10 cellular contexts compared by ENCODE assay signal in the genomic region with DNA sequence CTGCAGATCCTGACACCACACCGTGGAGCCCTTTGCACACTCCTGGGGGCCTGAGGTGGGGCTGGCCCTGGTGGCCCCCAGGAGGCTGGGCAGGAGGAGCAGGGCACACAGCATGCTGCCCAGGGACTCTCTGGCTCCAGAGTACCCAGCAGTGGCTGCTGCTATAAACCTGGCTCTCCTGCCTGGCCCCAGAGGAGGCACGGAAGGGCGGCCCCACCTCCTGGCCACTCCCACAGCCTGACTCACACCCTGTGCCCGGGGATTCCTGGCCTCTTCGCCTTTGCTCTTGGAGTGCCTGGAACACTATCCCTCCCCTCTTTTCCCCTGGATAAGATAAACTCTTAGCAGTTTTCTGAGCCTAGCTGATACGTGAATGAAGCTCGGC. TPM values are rescaled to one million over a fixed set of nuclear protein-coding genes. Genes with fewer than 3 reads are reported as not detected.
A peak's percentile ranks its signal among the peaks of the same experiment; 100 is the strongest.
DNase-seq lines count a peak whose midpoint lies in the region; TF ChIP-seq lines count a peak whose summit lies in the region.
"Had no signal": no experiment of that assay in that cellular context is flagged by ENCODE, and none has a peak within 500 bp of the region (broad histone marks: within the 10 kb centered on the region; RNA-seq: fewer than 3 reads in every experiment).

A gene with protein sequence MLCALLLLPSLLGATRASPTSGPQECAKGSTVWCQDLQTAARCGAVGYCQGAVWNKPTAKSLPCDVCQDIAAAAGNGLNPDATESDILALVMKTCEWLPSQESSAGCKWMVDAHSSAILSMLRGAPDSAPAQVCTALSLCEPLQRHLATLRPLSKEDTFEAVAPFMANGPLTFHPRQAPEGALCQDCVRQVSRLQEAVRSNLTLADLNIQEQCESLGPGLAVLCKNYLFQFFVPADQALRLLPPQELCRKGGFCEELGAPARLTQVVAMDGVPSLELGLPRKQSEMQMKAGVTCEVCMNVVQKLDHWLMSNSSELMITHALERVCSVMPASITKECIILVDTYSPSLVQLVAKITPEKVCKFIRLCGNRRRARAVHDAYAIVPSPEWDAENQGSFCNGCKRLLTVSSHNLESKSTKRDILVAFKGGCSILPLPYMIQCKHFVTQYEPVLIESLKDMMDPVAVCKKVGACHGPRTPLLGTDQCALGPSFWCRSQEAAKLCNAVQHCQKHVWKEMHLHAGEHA (minus strand): TSS at position 165 of the 385 bp plus-strand sequence. CDS start 51 bp downstream, at position 114.

- peaks cover 11% of the 10 kb centered on the region for H3K9me3 Mint-ChIP-seq in glutamatergic neuron (ENCODE audit: unreplicated experiment)
- H3K9me3 Mint-ChIP-seq: T-helper 1 cell treated with Interleukin-12 subunit alpha and Interleukin-12 subunit beta and Interleukin-4 antibody, amounts not matched to agents 30 μg/mL and 1 μg/mL, for 36 hours had no signal

- DNase-seq in H7 (peak; percentile 93), NCI-H510A (lab: John Stamatoyannopoulos, UW) (peak; percentile 52), cardiac muscle cell (ENCODE audit: low read depth in 1 of 2, low spot score in 1 of 2) (peak; percentile 81 to 82), renal cortical epithelial cell (ENCODE audit: low read depth) (peak; percentile 11), activated T-cell treated with anti-CD3 and anti-CD28 coated beads for 4 hours (no peak), glutamatergic neuron (no peak), occipital lobe (lab: John Stamatoyannopoulos, UW) (no peak)

- H3K9me3 ChIP-seq in cardiac muscle cell (ENCODE audit: low read depth) = no peaks in the 10 kb centered on the region

- no peak within 1 kb of the TSS for H3K4me3 Mint-ChIP-seq in glutamatergic neuron (ENCODE audit: unreplicated experiment)
- H3K4me3 Mint-ChIP-seq: brain; memory B cell; T-helper 1 cell treated with Interleukin-12 subunit alpha and Interleukin-12 subunit beta and Interleukin-4 antibody, amounts not matched to agents 30 μg/mL and 1 μg/mL, for 36 hours had no signal

- H3K36me3 ChIP-seq in H7 (replicated peaks; ENCODE audit: control insufficient read depth, insufficient read depth, low read length) (no peaks in the 10 kb centered on the region), cardiac muscle cell (no peaks in the 10 kb centered on the region)

- peaks cover 6% of the 10 kb centered on the region for H3K36me3 Mint-ChIP-seq in glutamatergic neuron (ENCODE audit: unreplicated experiment)
- H3K36me3 Mint-ChIP-seq: brain, memory B cell had no signal

- H3K27me3 Mint-ChIP-seq in glutamatergic neuron (ENCODE audit: unreplicated experiment) = peaks cover 12% of the 10 kb centered on the region

- H3K27ac ChIP-seq in cardiac muscle cell = peak within 1 kb of the TSS; percentile 82

- H3K4me1 ChIP-seq in cardiac muscle cell (ENCODE audit: low read depth) = peaks cover 32% of the 10 kb centered on the region

- peaks cover 3% of the 10 kb centered on the region for H3K4me1 Mint-ChIP-seq in glutamatergic neuron (ENCODE audit: low read depth, unreplicated experiment)
- H3K4me1 Mint-ChIP-seq: memory B cell had no signal

- H3K27me3 ChIP-seq in H7 (ENCODE audit: control insufficient read depth, insufficient read depth, low read length) (no peaks in the 10 kb centered on the region), cardiac muscle cell (no peaks in the 10 kb centered on the region)

- H3K27ac Mint-ChIP-seq in glutamatergic neuron (ENCODE audit: unreplicated experiment) = no peak within 1 kb of the TSS
- H3K27ac Mint-ChIP-seq: memory B cell; T-helper 1 cell treated with Interleukin-12 subunit alpha and Interleukin-12 subunit beta and Interleukin-4 antibody, amounts not matched to agents 30 μg/mL and 1 μg/mL, for 36 hours had no signal

- H3K4me3 ChIP-seq in H7 (ENCODE audit: insufficient read depth, low read depth, low read length) (no peak within 1 kb of the TSS), cardiac muscle cell (no peak within 1 kb of the TSS)

- TF ChIP-seq CTCF in cardiac muscle cell (IDR thresholded peaks at IDR 0.05; ENCODE audit: low read depth, low read length) (no peak), glutamatergic neuron (IDR thresholded peaks at IDR 0.05; ENCODE audit: partially characterized antibody, unreplicated experiment) (no peak)

RNA-seq across cellular contexts. Expression of the gene that starts here (rescaled TPM):
- total RNA-seq in H7 (2014; rRNA removed; shearing (Covaris generic)) = 0.14 and 0.22 TPM in 2 replicates
- total RNA-seq in cardiac muscle cell = 4.4 and 4.6 TPM in 2 replicates
- polyA plus RNA-seq in cardiac muscle cell = 3.5 and 5.9 TPM in 2 replicates
- not detected in 2 replicates for total RNA-seq in renal cortical epithelial cell
- total RNA-seq in glutamatergic neuron (ENCODE audit: unreplicated experiment) = not detected
- total RNA-seq in occipital lobe = not detected

Comparison
In these comparisons a context has a peak if more than half of its experiments do, and no peak if none do; other contexts are left out.
1. Peak in DNase-seq in H7; RNA of the gene not detected or under 1 TPM.
2. Peak in DNase-seq in renal cortical epithelial cell; RNA of the gene not detected or under 1 TPM.
3. DNase-seq: peak in NCI-H510A (single experiment) and cardiac muscle cell (2 of 2); none in activated T-cell treated with anti-CD3 and anti-CD28 coated beads for 4 hours (single experiment), glutamatergic neuron (single experiment) and occipital lobe (single experiment).